Comparison of ENCODE assay signal across 23 cellular contexts in genomic region chr6:143792402-143793339, GRCh38.
"Had no signal": no experiment of that assay in that cellular context is flagged by ENCODE, and none has a peak within 500 bp of the region (broad histone marks: within the 10 kb centered on the region; RNA-seq: fewer than 3 reads in every experiment).

No MANE protein-coding gene starts in this region.

- H3K4me3 ChIP-seq: ascending aorta, left ventricle myocardium inferior, lung, mucosa of descending colon, skin epidermis, stomach, thyroid gland, upper lobe of right lung had no signal

- H3K27me3 ChIP-seq: ascending aorta, stomach, thyroid gland, upper lobe of right lung had no signal

- H3K4me3 Mint-ChIP-seq: activated naive CD4-positive, alpha-beta T cell treated with anti-CD3 and anti-CD28 coated beads, Interleukin-2, amount 10 ng/mL, durations not matched to agents 7 days and 5 days; activated naive CD8-positive, alpha-beta T cell treated with anti-CD3 and anti-CD28 coated beads, Interleukin-2, amount 10 ng/mL, durations not matched to agents 7 days and 5 days; central memory CD8-positive, alpha-beta T cell; dendritic cell treated with granulocyte-macrophage colony-stimulating factor and Interleukin-4, amounts not matched to agents 40 ng/mL and 50 ng/mL, for 4 days; endodermal cell; natural killer cell treated with Interleukin-12 subunit alpha and Interleukin-12 subunit beta and Interleukin-15 and Interleukin-18, amount 100 ng/mL, for 72 hours; stimulated activated memory B cell treated with anti-CD40 and anti-IgM and Interleukin-4, amounts not matched to agents 10 μg/mL and 1 μg/mL and 100 μg/mL, for 72 hours had no signal

- H3K9me3 ChIP-seq: mucosa of descending colon, thyroid gland had no signal

- H3K9me3 Mint-ChIP-seq: central memory CD8-positive, alpha-beta T cell had no signal

- H3K27ac Mint-ChIP-seq: activated naive CD4-positive, alpha-beta T cell treated with anti-CD3 and anti-CD28 coated beads, Interleukin-2, amount 10 ng/mL, durations not matched to agents 7 days and 5 days; activated naive CD8-positive, alpha-beta T cell treated with anti-CD3 and anti-CD28 coated beads, Interleukin-2, amount 10 ng/mL, durations not matched to agents 7 days and 5 days; dendritic cell treated with granulocyte-macrophage colony-stimulating factor and Interleukin-4, amounts not matched to agents 40 ng/mL and 50 ng/mL, for 4 days; endodermal cell; natural killer cell treated with Interleukin-12 subunit alpha and Interleukin-12 subunit beta and Interleukin-15 and Interleukin-18, amount 100 ng/mL, for 72 hours; stimulated activated memory B cell treated with anti-CD40 and anti-IgM and Interleukin-4, amounts not matched to agents 10 μg/mL and 1 μg/mL and 100 μg/mL, for 72 hours had no signal

- DNase-seq: activated CD4-positive, alpha-beta T cell treated with anti-CD3 and anti-CD28 coated beads for 4 hours; activated CD4-positive, alpha-beta T cell treated with anti-CD3 and anti-CD28 coated beads, Interleukin-2, amount 50 U/mL, for 4 hours; activated CD8-positive, alpha-beta memory T cell treated with anti-CD3 and anti-CD28 coated beads for 24 hours; activated gamma-delta T cell; activated naive CD4-positive, alpha-beta T cell treated with anti-CD3 and anti-CD28 coated beads, Interleukin-2, amount 10 ng/mL, durations not matched to agents 7 days and 5 days; activated naive CD8-positive, alpha-beta T cell treated with anti-CD3 and anti-CD28 coated beads, Interleukin-2, amount 10 ng/mL, durations not matched to agents 7 days and 5 days; endodermal cell; foreskin melanocyte; kidney glomerular epithelial cell; left ventricle myocardium inferior; mucosa of descending colon; stimulated activated CD4-positive, alpha-beta T cell treated with anti-CD3 and anti-CD28 coated beads, Interleukin-4, amount 100 ng/mL, for 24 hours; stomach; thyroid gland; upper lobe of right lung had no signal

- ATAC-seq: mucosa of descending colon; natural killer cell treated with Interleukin-12 subunit alpha and Interleukin-12 subunit beta and Interleukin-15 and Interleukin-18, amount 100 ng/mL, for 72 hours; sciatic nerve; stimulated activated memory B cell treated with anti-CD40 and anti-IgM and Interleukin-4, amounts not matched to agents 10 μg/mL and 1 μg/mL and 100 μg/mL, for 72 hours; upper lobe of right lung had no signal

- H3K27ac ChIP-seq: ascending aorta, left ventricle myocardium inferior, skin epidermis, stomach, thyroid gland, upper lobe of right lung had no signal

- H3K4me1 Mint-ChIP-seq: activated naive CD4-positive, alpha-beta T cell treated with anti-CD3 and anti-CD28 coated beads, Interleukin-2, amount 10 ng/mL, durations not matched to agents 7 days and 5 days; activated naive CD8-positive, alpha-beta T cell treated with anti-CD3 and anti-CD28 coated beads, Interleukin-2, amount 10 ng/mL, durations not matched to agents 7 days and 5 days; endodermal cell; stimulated activated memory B cell treated with anti-CD40 and anti-IgM and Interleukin-4, amounts not matched to agents 10 μg/mL and 1 μg/mL and 100 μg/mL, for 72 hours had no signal

- H3K27me3 Mint-ChIP-seq: activated naive CD4-positive, alpha-beta T cell treated with anti-CD3 and anti-CD28 coated beads, Interleukin-2, amount 10 ng/mL, durations not matched to agents 7 days and 5 days; activated naive CD8-positive, alpha-beta T cell treated with anti-CD3 and anti-CD28 coated beads, Interleukin-2, amount 10 ng/mL, durations not matched to agents 7 days and 5 days; central memory CD8-positive, alpha-beta T cell; dendritic cell treated with granulocyte-macrophage colony-stimulating factor and Interleukin-4, amounts not matched to agents 40 ng/mL and 50 ng/mL, for 4 days; natural killer cell treated with Interleukin-12 subunit alpha and Interleukin-12 subunit beta and Interleukin-15 and Interleukin-18, amount 100 ng/mL, for 72 hours; stimulated activated memory B cell treated with anti-CD40 and anti-IgM and Interleukin-4, amounts not matched to agents 10 μg/mL and 1 μg/mL and 100 μg/mL, for 72 hours had no signal

- H3K4me1 ChIP-seq: ascending aorta, left ventricle myocardium inferior, stomach, thyroid gland, upper lobe of right lung had no signal
